In the genomic region with DNA sequence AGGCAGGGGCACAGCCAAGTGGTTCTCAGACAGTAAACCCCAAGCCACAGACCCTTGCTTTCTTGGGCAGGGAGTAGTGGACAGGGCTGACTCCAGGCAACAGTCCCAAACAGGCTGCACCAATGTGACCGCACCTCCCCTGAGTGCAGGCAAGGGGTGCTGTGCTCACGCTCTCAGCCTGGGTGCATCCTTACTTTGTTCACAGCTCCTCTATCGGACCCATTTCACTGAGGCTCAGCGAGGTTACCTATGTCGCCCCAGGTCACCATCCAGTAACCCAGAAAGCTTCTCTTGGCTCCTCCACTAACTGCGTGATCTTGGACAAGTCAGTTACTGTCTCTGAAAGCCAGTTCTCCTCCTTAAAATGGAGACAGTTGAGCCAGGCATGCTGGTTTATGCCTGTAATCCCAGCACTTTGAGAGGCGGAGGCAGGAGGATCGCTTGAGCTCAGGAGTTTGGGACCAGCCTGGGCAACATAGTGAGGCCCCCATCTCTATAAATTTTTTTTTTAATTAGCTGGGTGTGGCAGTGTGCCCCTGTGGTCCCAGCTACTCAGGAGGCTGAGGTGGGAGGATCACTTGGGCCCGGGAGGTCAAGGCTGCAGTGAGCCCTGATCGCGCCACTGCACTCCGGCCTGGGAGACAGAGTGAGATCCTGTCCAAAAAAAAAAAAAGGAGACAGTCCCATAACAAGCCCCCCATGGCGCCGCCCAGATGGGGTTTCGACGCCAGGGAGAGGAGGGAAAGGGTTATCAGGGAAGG, we compare ENCODE assay signal across 8 cellular contexts. TPM values are rescaled to one million over a fixed set of nuclear protein-coding genes. Genes with fewer than 3 reads are reported as not detected.
DNase-seq lines count a peak whose midpoint lies in the region; ATAC-seq and TF ChIP-seq lines count a peak whose summit lies in the region.

No MANE protein-coding gene starts in this region.

- peaks cover under 1% of the 10 kb centered on the region for H3K27me3 ChIP-seq in cardiac muscle cell
- no peaks in the 10 kb centered on the region for H3K27me3 ChIP-seq in body of pancreas
- H3K27me3 ChIP-seq in mesenchymal stem cell (ENCODE audit: control insufficient read depth in 1 of 2, insufficient read depth in 1 of 2, low read length in 2 of 2) = peaks cover 7 to 30% of the 10 kb centered on the region in 2 experiments
- H3K27me3 ChIP-seq in vagina = no peaks in the 10 kb centered on the region

- peak overlapping the region; percentile 45 to 67 for H3K18ac ChIP-seq in mesenchymal stem cell (ENCODE audit: low read depth in 1 of 2, low read length in 2 of 2)

- peak overlapping the region; percentile 72 for H2AFZ ChIP-seq in mesenchymal stem cell (ENCODE audit: low read depth, low read length)

- H2BK15ac ChIP-seq in mesenchymal stem cell (ENCODE audit: low read depth, poor library complexity, severe bottlenecking) = peak overlapping the region; percentile 44

- H3K4me1 ChIP-seq in cardiac muscle cell (ENCODE audit: low read depth) = no peaks in the 10 kb centered on the region
- H3K4me1 ChIP-seq in body of pancreas = peaks cover 24% of the 10 kb centered on the region
- H3K4me1 ChIP-seq in mesenchymal stem cell (ENCODE audit: control insufficient read depth, insufficient read depth, low read depth, low read length) = peaks cover 16% of the 10 kb centered on the region
- H3K4me1 ChIP-seq in vagina = peaks cover 25% of the 10 kb centered on the region

- H3K36me3 ChIP-seq in cardiac muscle cell = no peaks in the 10 kb centered on the region
- peaks cover 0 to 5% of the 10 kb centered on the region in 2 donors for H3K36me3 ChIP-seq in body of pancreas (replicated peaks in 1 of 2; ENCODE audit: insufficient read depth in 1 of 2, low read depth in 2 of 2)
- H3K36me3 ChIP-seq in mesenchymal stem cell (ENCODE audit: control insufficient read depth in 1 of 2, insufficient read depth in 2 of 2, low read depth in 1 of 2, low read length in 2 of 2) = peaks cover 18 to 28% of the 10 kb centered on the region in 2 experiments
- H3K36me3 ChIP-seq in vagina = peaks cover 0 to 10% of the 10 kb centered on the region in 2 donors

- ATAC-seq in left cardiac atrium (no peak), body of pancreas (no peak)

- WGBS in body of pancreas, 2 donors = 30 to 44% methylated on average over 11 to 16 of the region's 16 CpGs
- WGBS in mesenchymal stem cell = 49% methylated on average over 15 of the region's 16 CpGs

- no peak overlapping the region for H2AK5ac ChIP-seq in mesenchymal stem cell (ENCODE audit: low read length, severe bottlenecking)

- H3K27ac ChIP-seq in cardiac muscle cell (no peak overlapping the region), body of pancreas (peak overlapping the region in 2 of 4 donors; percentile 59 to 71), mesenchymal stem cell (ENCODE audit: low read length, poor library complexity, severe bottlenecking) (no peak overlapping the region), vagina (peak overlapping the region; percentile 50)

- H2BK12ac ChIP-seq in mesenchymal stem cell (ENCODE audit: low read length in 2 of 2) = peak overlapping the region in 1 of 2 experiments; percentile 67

- H3K23ac ChIP-seq in mesenchymal stem cell (ENCODE audit: low read length in 2 of 2) = no peak overlapping the region

- H4K8ac ChIP-seq in mesenchymal stem cell (ENCODE audit: low read length) = peak overlapping the region; percentile 52

- H3K4me3 ChIP-seq in cardiac muscle cell (peak overlapping the region; percentile 50), body of pancreas (peak overlapping the region; percentile 31 to 83), mesenchymal stem cell (ENCODE audit: insufficient read depth in 1 of 2, low read depth in 1 of 2, low read length in 2 of 2) (peak overlapping the region; percentile 73 to 97), vagina (peak overlapping the region; percentile 78 to 97)

- TF ChIP-seq POLR2A in body of pancreas (IDR thresholded peaks at IDR 0.05) (no peak), vagina (IDR thresholded peaks at IDR 0.05) (no peak)

- no peak overlapping the region for H2BK5ac ChIP-seq in mesenchymal stem cell (ENCODE audit: low read depth, low read length, poor library complexity, severe bottlenecking)

- peak overlapping the region; percentile 35 for H4K91ac ChIP-seq in mesenchymal stem cell (ENCODE audit: low read length)

- H2BK120ac ChIP-seq in mesenchymal stem cell (ENCODE audit: low read depth, low read length) = no peak overlapping the region

- peak overlapping the region; percentile 96 for H3K9ac ChIP-seq in mesenchymal stem cell (ENCODE audit: low read length)

- TF ChIP-seq CTCF in cardiac muscle cell (IDR thresholded peaks at IDR 0.05; ENCODE audit: low read depth, low read length) (no peak), body of pancreas (IDR thresholded peaks at IDR 0.05) (no peak), vagina (IDR thresholded peaks at IDR 0.05) (no peak)

- intact Hi-C loops in left cardiac atrium (cut with DNase I) = no loop called here
- intact Hi-C loops in body of pancreas (cut with DNase I) = no loop called here
- intact Hi-C loops in vagina (cut with DNase I) = no loop called here

- H3K4me2 ChIP-seq in mesenchymal stem cell (ENCODE audit: low read length, poor library complexity, severe bottlenecking) = peak overlapping the region; percentile 96

- DNase-seq in cardiac muscle cell (ENCODE audit: low read depth in 1 of 2, low spot score in 1 of 2) (no peak), left cardiac atrium (no peak), body of pancreas (no peak), mesenchymal stem cell (no peak), vagina (ENCODE audit: extremely low spot score in 2 of 2) (no peak), superior temporal gyrus (ENCODE audit: extremely low spot score) (no peak), SIG-M5 treated with dmso at 0.1 percent for 504 hours (lab: John Stamatoyannopoulos, UW; ENCODE audit: unreplicated experiment) (no peak)
- no peak for DNase-seq in effector CD8-positive, alpha-beta T cell (lab: John Stamatoyannopoulos, UW)

- peaks cover 15% of the 10 kb centered on the region for H3K79me1 ChIP-seq in mesenchymal stem cell (replicated peaks; ENCODE audit: low read length, poor library complexity, severe bottlenecking)

- H3K14ac ChIP-seq in mesenchymal stem cell (ENCODE audit: low read length in 2 of 2) = no peak overlapping the region

- H3K9me3 ChIP-seq in cardiac muscle cell (ENCODE audit: low read depth) = no peaks in the 10 kb centered on the region
- H3K9me3 ChIP-seq in body of pancreas = no peaks in the 10 kb centered on the region
- peaks cover 4% of the 10 kb centered on the region for H3K9me3 ChIP-seq in mesenchymal stem cell (ENCODE audit: control insufficient read depth, low read length)
- no peaks in the 10 kb centered on the region for H3K9me3 ChIP-seq in vagina

- H3K4ac ChIP-seq in mesenchymal stem cell (ENCODE audit: low read depth in 1 of 2, low read length in 2 of 2) = no peak overlapping the region

RNA-seq across cellular contexts. Expression of gene MAN2B2, which starts 0.8 kb away (rescaled TPM):
- 8.2 and 10.2 TPM in 2 replicates for total RNA-seq in cardiac muscle cell
- 4.4 and 5.4 TPM in 2 replicates for polyA plus RNA-seq in cardiac muscle cell
- 10 to 100 TPM; 20.5 to 25.6 TPM for total RNA-seq in left cardiac atrium
- 10 to 100 TPM; 22.4 to 28.3 TPM for total RNA-seq in body of pancreas
- polyA plus RNA-seq in mesenchymal stem cell (2013, experiment 1 of 2) = 43.3 TPM
- 44.0 TPM for polyA plus RNA-seq in mesenchymal stem cell (2013, experiment 2 of 2)
- total RNA-seq in vagina = 26.3 TPM
